Comparison of ENCODE assay signal across 22 cellular contexts in genomic region chr1:233406994-233407631, GRCh38.
DNase-seq lines count a peak whose midpoint lies in the region; FAIRE-seq and TF ChIP-seq lines count a peak whose summit lies in the region.
"Had no signal": no experiment of that assay in that cellular context is flagged by ENCODE, and none has a peak within 500 bp of the region (broad histone marks: within the 10 kb centered on the region; RNA-seq: fewer than 3 reads in every experiment).

No MANE protein-coding gene starts in this region.

- 52 to 57% methylated on average over 6 of the region's 6 CpGs for WGBS in tibial nerve, 2 donors

- CTCF ChIA-PET in activated naive CD4-positive, alpha-beta T cell treated with anti-CD3 and anti-CD28 coated beads, Interleukin-2, amount 10 ng/mL, durations not matched to agents 7 days and 5 days (lab: Charles Lee) = interaction anchor here (0.8 kb wide), 1 partner anchor 30 kb away, joined by 3 read pairs; no protein-coding TSS in a partner anchor

- peak overlapping the region; percentile 80 for H3K27ac Mint-ChIP-seq in activated naive CD4-positive, alpha-beta T cell treated with anti-CD3 and anti-CD28 coated beads, Interleukin-2, amount 10 ng/mL, durations not matched to agents 7 days and 5 days
- peak overlapping the region; percentile 46 for H3K27ac Mint-ChIP-seq in T-helper 2 cell treated with Interferon-gamma antibody and Interleukin-4, amounts not matched to agents 5 μg/mL and 100 μg/mL, for 36 hours
- H3K27ac Mint-ChIP-seq: HFFc6, progenitor cell of endocrine pancreas had no signal

- peaks cover 11% of the 10 kb centered on the region for H3K9me3 Mint-ChIP-seq in activated naive CD4-positive, alpha-beta T cell treated with anti-CD3 and anti-CD28 coated beads, Interleukin-2, amount 10 ng/mL, durations not matched to agents 7 days and 5 days
- peaks cover 20% of the 10 kb centered on the region for H3K9me3 Mint-ChIP-seq in T-helper 2 cell treated with Interferon-gamma antibody and Interleukin-4, amounts not matched to agents 5 μg/mL and 100 μg/mL, for 36 hours
- H3K9me3 Mint-ChIP-seq: central memory CD8-positive, alpha-beta T cell had no signal

- peak overlapping the region; percentile 42 to 89 (median 66) for H3K27ac ChIP-seq in tibial nerve
- H3K27ac ChIP-seq: esophagus squamous epithelium, RWPE1 had no signal

- TF ChIP-seq CTCF in bronchial epithelial cell (IDR thresholded peaks at IDR 0.05; ENCODE audit: insufficient read depth, low read length, severe bottlenecking) = no peak
- no peak for TF ChIP-seq CTCF in tibial nerve (IDR thresholded peaks at IDR 0.05)

- H3K36me3 ChIP-seq in bronchial epithelial cell (ENCODE audit: control insufficient read depth, insufficient read depth, low read length) (no peaks in the 10 kb centered on the region), tibial nerve (no peaks in the 10 kb centered on the region)
- H3K36me3 ChIP-seq: esophagus squamous epithelium had no signal

- no peak for FAIRE-seq in bronchial epithelial cell (lab: Jason Lieb, UNC)
- FAIRE-seq: G401.6, GM12892 had no signal

- peaks cover 0 to 16% (median 0%) of the 10 kb centered on the region in 4 donors for H3K9me3 ChIP-seq in tibial nerve
- H3K9me3 ChIP-seq: esophagus squamous epithelium had no signal

- peaks cover 9% of the 10 kb centered on the region for H3K27me3 Mint-ChIP-seq in activated naive CD4-positive, alpha-beta T cell treated with anti-CD3 and anti-CD28 coated beads, Interleukin-2, amount 10 ng/mL, durations not matched to agents 7 days and 5 days
- H3K27me3 Mint-ChIP-seq in T-helper 2 cell treated with Interferon-gamma antibody and Interleukin-4, amounts not matched to agents 5 μg/mL and 100 μg/mL, for 36 hours (ENCODE audit: low read depth) = peaks cover 8% of the 10 kb centered on the region
- H3K27me3 Mint-ChIP-seq: progenitor cell of endocrine pancreas had no signal

- H3K36me3 Mint-ChIP-seq in activated naive CD4-positive, alpha-beta T cell treated with anti-CD3 and anti-CD28 coated beads, Interleukin-2, amount 10 ng/mL, durations not matched to agents 7 days and 5 days = peaks cover 4% of the 10 kb centered on the region
- H3K36me3 Mint-ChIP-seq in T-helper 2 cell treated with Interferon-gamma antibody and Interleukin-4, amounts not matched to agents 5 μg/mL and 100 μg/mL, for 36 hours (ENCODE audit: low read depth) = peaks cover 10% of the 10 kb centered on the region

- no peak overlapping the region for H3K4me3 ChIP-seq in bronchial epithelial cell (ENCODE audit: low read depth, low read length)
- H3K4me3 ChIP-seq in tibial nerve = no peak overlapping the region
- H3K4me3 ChIP-seq: esophagus squamous epithelium had no signal

- TF ChIP-seq POLR2A in tibial nerve (IDR thresholded peaks at IDR 0.05) = no peak

- TF ChIP-seq EP300 in tibial nerve (IDR thresholded peaks at IDR 0.05) = peak in 1 of 2 donors; percentile 26

- H3K4me1 Mint-ChIP-seq in activated naive CD4-positive, alpha-beta T cell treated with anti-CD3 and anti-CD28 coated beads, Interleukin-2, amount 10 ng/mL, durations not matched to agents 7 days and 5 days = peaks cover 37% of the 10 kb centered on the region
- H3K4me1 Mint-ChIP-seq in T-helper 2 cell treated with Interferon-gamma antibody and Interleukin-4, amounts not matched to agents 5 μg/mL and 100 μg/mL, for 36 hours (ENCODE audit: low read depth) = peaks cover 23% of the 10 kb centered on the region
- H3K4me1 Mint-ChIP-seq: central memory CD8-positive, alpha-beta T cell had no signal

- DNase-seq in activated naive CD4-positive, alpha-beta T cell treated with anti-CD3 and anti-CD28 coated beads, Interleukin-2, amount 10 ng/mL, durations not matched to agents 7 days and 5 days = no peak
- DNase-seq in activated naive CD4-positive, alpha-beta T cell treated with anti-CD3 and anti-CD28 coated beads, Interleukin-2, amount 50 U/mL, for 16 hours = no peak
- no peak for DNase-seq in T-helper 2 cell treated with Interferon-gamma antibody and Interleukin-4, amounts not matched to agents 5 μg/mL and 100 μg/mL, for 36 hours (ENCODE audit: low spot score)
- DNase-seq in bronchial epithelial cell (ENCODE audit: low read depth) (peak; percentile 27), tibial nerve (ENCODE audit: low spot score in 2 of 2) (no peak), NCI-H128 (lab: John Stamatoyannopoulos, UW; ENCODE audit: unreplicated experiment) (no peak), dermis blood vessel endothelial cell (no peak), OCI-M1 (lab: John Stamatoyannopoulos, UW) (no peak)
- DNase-seq: activated CD4-positive, alpha-beta T cell treated with anti-CD3 and anti-CD28 coated beads for 1 hour; amygdala; DMS 273 treated with DMSO at 0.1 percent for 48 hours; esophagus squamous epithelium; HFFc6; KBM-7; NCI-H2029; NCI-H510A treated with DMSO at 0.1 percent for 48 hours; stimulated activated CD4-positive, alpha-beta T cell treated with anti-CD3 and anti-CD28 coated beads, Interleukin-4, amount 100 ng/mL, for 24 hours had no signal

- peaks cover 0 to 7% (median 0%) of the 10 kb centered on the region in 4 donors for H3K4me1 ChIP-seq in tibial nerve
- H3K4me1 ChIP-seq: esophagus squamous epithelium had no signal

- H3K4me3 Mint-ChIP-seq in activated naive CD4-positive, alpha-beta T cell treated with anti-CD3 and anti-CD28 coated beads, Interleukin-2, amount 10 ng/mL, durations not matched to agents 7 days and 5 days = no peak overlapping the region
- H3K4me3 Mint-ChIP-seq in T-helper 2 cell treated with Interferon-gamma antibody and Interleukin-4, amounts not matched to agents 5 μg/mL and 100 μg/mL, for 36 hours = peak overlapping the region; percentile 2
- H3K4me3 Mint-ChIP-seq: central memory CD8-positive, alpha-beta T cell; HFFc6 had no signal

- H3K27me3 ChIP-seq in bronchial epithelial cell (ENCODE audit: control insufficient read depth, insufficient read depth, low read length) (peaks cover 2% of the 10 kb centered on the region), tibial nerve (no peaks in the 10 kb centered on the region)
